In genomic region chr3:32684800-32685603, GRCh38 we compare ENCODE assay signal across 8 cellular contexts.
DNase-seq lines count a peak whose midpoint lies in the region; ATAC-seq and FAIRE-seq lines count a peak whose summit lies in the region.

A gene with protein sequence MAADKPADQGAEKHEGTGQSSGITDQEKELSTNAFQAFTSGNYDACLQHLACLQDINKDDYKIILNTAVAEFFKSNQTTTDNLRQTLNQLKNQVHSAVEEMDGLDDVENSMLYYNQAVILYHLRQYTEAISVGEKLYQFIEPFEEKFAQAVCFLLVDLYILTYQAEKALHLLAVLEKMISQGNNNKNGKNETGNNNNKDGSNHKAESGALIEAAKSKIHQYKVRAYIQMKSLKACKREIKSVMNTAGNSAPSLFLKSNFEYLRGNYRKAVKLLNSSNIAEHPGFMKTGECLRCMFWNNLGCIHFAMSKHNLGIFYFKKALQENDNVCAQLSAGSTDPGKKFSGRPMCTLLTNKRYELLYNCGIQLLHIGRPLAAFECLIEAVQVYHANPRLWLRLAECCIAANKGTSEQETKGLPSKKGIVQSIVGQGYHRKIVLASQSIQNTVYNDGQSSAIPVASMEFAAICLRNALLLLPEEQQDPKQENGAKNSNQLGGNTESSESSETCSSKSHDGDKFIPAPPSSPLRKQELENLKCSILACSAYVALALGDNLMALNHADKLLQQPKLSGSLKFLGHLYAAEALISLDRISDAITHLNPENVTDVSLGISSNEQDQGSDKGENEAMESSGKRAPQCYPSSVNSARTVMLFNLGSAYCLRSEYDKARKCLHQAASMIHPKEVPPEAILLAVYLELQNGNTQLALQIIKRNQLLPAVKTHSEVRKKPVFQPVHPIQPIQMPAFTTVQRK (plus strand): TSS chr3:32685188. CDS start chr3:32685461, 273 bp downstream.

- H3K4me1 ChIP-seq in BLaER1 treated with 17β-estradiol and CSF1 and Interleukin-3, amounts not matched to agents 10 nM and 100 nM = peaks cover 22 to 31% (median 25%) of the 10 kb centered on the region in 10 experiments

- FAIRE-seq in colon (lab: Jason Lieb, UNC) = peak; percentile 5

- no peaks in the 10 kb centered on the region for H3K27me3 ChIP-seq in BLaER1 treated with 17β-estradiol and CSF1 and Interleukin-3, amounts not matched to agents 10 nM and 100 nM

- H3K4me3 ChIP-seq in BLaER1 treated with 17β-estradiol and CSF1 and Interleukin-3, amounts not matched to agents 10 nM and 100 nM = peak within 1 kb of the TSS; percentile 84 to 98 (median 90)

- peaks cover 0 to 26% (median 22%) of the 10 kb centered on the region in 11 experiments; a peak in 17 of 22 replicates for H3K36me3 ChIP-seq in BLaER1 treated with 17β-estradiol and CSF1 and Interleukin-3, amounts not matched to agents 10 nM and 100 nM

- DNase-seq in NCI-H526 (lab: John Stamatoyannopoulos, UW) = peak; percentile 88 to 96
- peak; percentile 96 for DNase-seq in activated CD4-positive, alpha-beta T cell treated with anti-CD3 and anti-CD28 coated beads for 48 hours
- peak; percentile 95 for DNase-seq in kidney tubule cell (ENCODE audit: low spot score)
- DNase-seq in stimulated activated CD4-positive, alpha-beta T cell treated with anti-CD3 and anti-CD28 coated beads, Interleukin-1b, Interleukin-23, amount 100 ng/mL, for 24 hours (ENCODE audit: low read depth in 4 of 4, low spot score in 1 of 4) = peak; percentile 81 to 93 (median 90)

- peak; percentile 100 for ATAC-seq in GM19324 (IDR thresholded peaks at IDR 0.05; ENCODE audit: low FRiP score, unreplicated experiment)
- peak; percentile 97 for ATAC-seq in HG03469 (IDR thresholded peaks at IDR 0.05; ENCODE audit: unreplicated experiment)

- H3K9ac ChIP-seq in BLaER1 treated with 17β-estradiol and CSF1 and Interleukin-3, amounts not matched to agents 10 nM and 100 nM = peak within 1 kb of the TSS; percentile 78 to 90 (median 84)

- H3K4me2 ChIP-seq in BLaER1 treated with 17β-estradiol and CSF1 and Interleukin-3, amounts not matched to agents 10 nM and 100 nM = peak within 1 kb of the TSS; percentile 79 to 97 (median 93)

- no peaks in the 10 kb centered on the region for H3K9me3 ChIP-seq in BLaER1 treated with 17β-estradiol and CSF1 and Interleukin-3, amounts not matched to agents 10 nM and 100 nM (replicated peaks in 1 of 11)

- H3K27ac ChIP-seq in BLaER1 treated with 17β-estradiol and CSF1 and Interleukin-3, amounts not matched to agents 10 nM and 100 nM = peak within 1 kb of the TSS; percentile 70 to 87 (median 79)

- peaks cover 0 to 22% (median 5%) of the 10 kb centered on the region in 11 experiments; a peak in 6 of 22 replicates for H4K20me1 ChIP-seq in BLaER1 treated with 17β-estradiol and CSF1 and Interleukin-3, amounts not matched to agents 10 nM and 100 nM

Comparison
In these comparisons a context has a peak if more than half of its experiments do, and no peak if none do; other contexts are left out.
1. Peak in every context shown above with its lines: DNase-seq, ATAC-seq, H3K4me3 ChIP-seq and H3K27ac ChIP-seq.